Comparison of ENCODE assay signal across 9 cellular contexts in the genomic region with DNA sequence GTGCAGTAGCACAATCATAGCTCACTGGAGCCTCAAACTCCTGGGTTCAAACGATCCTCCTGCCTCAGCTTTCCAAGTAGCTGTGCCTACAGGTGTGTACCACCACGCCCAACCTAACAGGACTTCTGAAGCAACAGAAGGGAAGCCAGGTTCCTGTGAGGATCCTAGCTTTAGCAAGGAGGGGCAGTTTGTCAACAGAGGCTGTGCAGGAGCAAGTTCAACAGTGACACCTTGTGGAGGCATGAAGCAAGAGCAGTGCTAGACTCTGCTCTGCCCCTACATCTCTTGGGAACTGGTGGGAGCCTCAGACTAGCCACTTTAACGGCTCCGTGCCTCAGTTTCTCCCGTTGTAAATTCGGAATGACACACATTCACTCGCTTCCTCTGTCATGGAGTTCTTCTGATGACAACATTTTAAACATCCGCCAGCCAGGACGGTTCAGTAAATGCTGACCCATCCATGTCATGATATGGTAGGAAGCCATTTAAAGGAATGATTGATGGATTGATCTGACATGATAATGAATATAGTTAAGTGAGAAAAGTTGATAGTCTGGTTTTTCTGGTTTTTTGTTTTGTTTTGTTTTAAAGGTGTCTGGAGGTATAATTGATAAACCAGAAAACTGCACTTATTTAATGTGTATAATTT.
DNase-seq lines count a peak whose midpoint lies in the region; TF ChIP-seq lines count a peak whose summit lies in the region.
"Had no signal": no experiment of that assay in that cellular context is flagged by ENCODE, and none has a peak within 500 bp of the region (broad histone marks: within the 10 kb centered on the region; RNA-seq: fewer than 3 reads in every experiment).

No MANE protein-coding gene starts in this region.

- peak; percentile 46 for DNase-seq in stimulated activated CD4-positive, alpha-beta T cell treated with anti-CD3 and anti-CD28 coated beads, Interleukin-1b, Interleukin-23, amount 100 ng/mL, for 48 hours
- no peak for DNase-seq in stimulated activated CD4-positive, alpha-beta T cell treated with anti-CD3 and anti-CD28 coated beads, Interleukin-4, amount 100 ng/mL, for 4 hours
- DNase-seq in NCI-H2029 treated with DMSO at 0.1 percent for 48 hours (lab: John Stamatoyannopoulos, UW) (peak; percentile 48), astrocyte of the spinal cord (ENCODE audit: low read depth, low spot score) (no peak), posterior vena cava (ENCODE audit: low spot score) (peak; percentile 19), activated gamma-delta T cell (lab: John Stamatoyannopoulos, UW) (no peak), hypothalamus (lab: John Stamatoyannopoulos, UW) (no peak), superior temporal gyrus (ENCODE audit: extremely low spot score) (no peak)

- no peak overlapping the region for H3K4me3 ChIP-seq in astrocyte of the spinal cord (ENCODE audit: low read depth, low read length)
- H3K4me3 ChIP-seq: adrenal gland had no signal

- intact Hi-C loops in posterior vena cava (cut with DNase I), result no loop called here

- peak; percentile 52 for TF ChIP-seq CTCF in astrocyte of the spinal cord (IDR thresholded peaks at IDR 0.05; ENCODE audit: low read depth, low read length)

- in situ Hi-C loops in astrocyte of the spinal cord (cut with HindIII; ENCODE audit: low sequenced_read_pairs), result no loop called here

Comparison
In these comparisons a context has a peak if more than half of its experiments do, and no peak if none do; other contexts are left out.
1. DNase-seq: peak in stimulated activated CD4-positive, alpha-beta T cell treated with anti-CD3 and anti-CD28 coated beads, Interleukin-1b, Interleukin-23, amount 100 ng/mL, for 48 hours (single experiment), NCI-H2029 treated with DMSO at 0.1 percent for 48 hours (single experiment) and posterior vena cava (single experiment); none in stimulated activated CD4-positive, alpha-beta T cell treated with anti-CD3 and anti-CD28 coated beads, Interleukin-4, amount 100 ng/mL, for 4 hours (0 of 2), astrocyte of the spinal cord (single experiment), activated gamma-delta T cell (single experiment), hypothalamus (0 of 51) and superior temporal gyrus (single experiment).